8 cellular contexts compared by ENCODE assay signal in genomic region chr5:132500931-132501628, GRCh38. TPM values are rescaled to one million over a fixed set of nuclear protein-coding genes. Genes with fewer than 3 reads are reported as not detected.
A peak's percentile ranks its signal among the peaks of the same experiment; 100 is the strongest.
DNase-seq lines count a peak whose midpoint lies in the region; ATAC-seq and TF ChIP-seq lines count a peak whose summit lies in the region.

No MANE protein-coding gene starts in this region.

- H3K27ac Mint-ChIP-seq in activated naive CD8-positive, alpha-beta T cell treated with anti-CD3 and anti-CD28 coated beads, Interleukin-2, amount 10 ng/mL, durations not matched to agents 7 days and 5 days, result peak overlapping the region; percentile 63

- H3K36me3 ChIP-seq in A673 (ENCODE audit: insufficient read depth, low read length, poor library complexity, severe bottlenecking), result no peaks in the 10 kb centered on the region

- DNase-seq in A673 (ENCODE audit: low spot score) (peak; percentile 75), HT-29 (ENCODE audit: low spot score) (peak; percentile 95), SKM-1 (lab: John Stamatoyannopoulos, UW; ENCODE audit: unreplicated experiment) (peak; percentile 20), left cardiac atrium (peak; percentile 72), retina (peak; percentile 57)
- peak; percentile 72 for DNase-seq in activated naive CD8-positive, alpha-beta T cell treated with anti-CD3 and anti-CD28 coated beads, Interleukin-2, amount 10 ng/mL, durations not matched to agents 7 days and 5 days

- CTCF ChIA-PET in A673 (lab: Charles Lee), result interaction anchor here (0.6 to 2.2 kb wide), 8 partner anchors 11 to 263 kb away, joined by 3 to 11 read pairs (median 6); partner anchors contain the start of genes IRF1 and SLC22A4

- H3K4me3 Mint-ChIP-seq in activated naive CD8-positive, alpha-beta T cell treated with anti-CD3 and anti-CD28 coated beads, Interleukin-2, amount 10 ng/mL, durations not matched to agents 7 days and 5 days, result no peak overlapping the region

- H3K27ac ChIP-seq in A673 (ENCODE audit: low read depth, low read length, poor library complexity, severe bottlenecking), result no peak overlapping the region

- no peaks in the 10 kb centered on the region for H3K27me3 ChIP-seq in A673 (replicated peaks; ENCODE audit: insufficient read depth, low read depth, low read length, poor library complexity)

- no TSS peak for BruUV-seq in A673 (replicated peaks; lab: Mats Ljungman, UMichigan)

- no peaks in the 10 kb centered on the region for H3K9me3 Mint-ChIP-seq in activated naive CD8-positive, alpha-beta T cell treated with anti-CD3 and anti-CD28 coated beads, Interleukin-2, amount 10 ng/mL, durations not matched to agents 7 days and 5 days

- H3K36me3 Mint-ChIP-seq in activated naive CD8-positive, alpha-beta T cell treated with anti-CD3 and anti-CD28 coated beads, Interleukin-2, amount 10 ng/mL, durations not matched to agents 7 days and 5 days, result no peaks in the 10 kb centered on the region

- TF ChIP-seq CTCF in A673 (conservative IDR thresholded peaks at IDR 0.05; ENCODE audit: low read depth, low read length) (peak; percentile 88), GM12873 (IDR thresholded peaks at IDR 0.05; ENCODE audit: insufficient read depth, low read depth, low read length, missing control alignments) (peak; percentile 85)

- intact Hi-C loops in A673 (cut with micrococcal nuclease; ENCODE audit: unreplicated experiment) (loop anchor here (1.0 to 5.0 kb wide), 4 partner anchors 80 to 264 kb away; no protein-coding TSS in a partner anchor), left cardiac atrium (cut with DNase I) (loop anchor here (2.0 to 5.0 kb wide), 2 partner anchors 114 to 214 kb away; no protein-coding TSS in a partner anchor)

- no peak overlapping the region for H3K4me3 ChIP-seq in A673 (ENCODE audit: low read depth, low read length, poor library complexity, severe bottlenecking)

- POLR2A ChIA-PET in A673 (lab: Charles Lee; ENCODE audit: low non-redundant PET), result interaction anchor here (0.5 kb wide), 1 partner anchor 95 kb away, joined by 3 read pairs; no protein-coding TSS in a partner anchor
- POLR2A ChIA-PET in activated naive CD8-positive, alpha-beta T cell treated with anti-CD3 and anti-CD28 coated beads, Interleukin-2, amount 10 ng/mL, durations not matched to agents 7 days and 5 days (lab: Charles Lee), result interaction anchor here (0.7 to 27.2 kb wide), 7 partner anchors 24 to 119 kb away, joined by 3 to 1195 read pairs (median 9); partner anchors contain the start of gene IRF1

- ATAC-seq in activated naive CD8-positive, alpha-beta T cell treated with anti-CD3 and anti-CD28 coated beads, Interleukin-2, amount 10 ng/mL, durations not matched to agents 7 days and 5 days (ENCODE audit: low read depth), result peak; percentile 20
- ATAC-seq in left cardiac atrium (peak in 1 of 2 donors; percentile 4), HG03039 (IDR thresholded peaks at IDR 0.05; ENCODE audit: unreplicated experiment) (no peak)

- no peaks in the 10 kb centered on the region for H3K9me3 ChIP-seq in A673 (ENCODE audit: low read depth, low read length, poor library complexity, severe bottlenecking)

- peaks cover 4% of the 10 kb centered on the region for H3K4me1 ChIP-seq in A673 (ENCODE audit: insufficient read depth, low read length, poor library complexity, severe bottlenecking)

- H3K27me3 Mint-ChIP-seq in activated naive CD8-positive, alpha-beta T cell treated with anti-CD3 and anti-CD28 coated beads, Interleukin-2, amount 10 ng/mL, durations not matched to agents 7 days and 5 days, result no peaks in the 10 kb centered on the region

- peaks cover 32% of the 10 kb centered on the region for H3K4me1 Mint-ChIP-seq in activated naive CD8-positive, alpha-beta T cell treated with anti-CD3 and anti-CD28 coated beads, Interleukin-2, amount 10 ng/mL, durations not matched to agents 7 days and 5 days

RNA-seq across cellular contexts. Expression of gene IRF1, which starts 10.5 kb away (rescaled TPM):
- total RNA-seq in A673 (2021) (5.7 and 6.9 TPM in 2 replicates), left cardiac atrium (10 to 100 TPM; 11.8 to 21.4 TPM)
- 52.0 and 58.7 TPM in 2 replicates for total RNA-seq in HT-29 (2014; rRNA removed; shearing (Covaris generic))
- 100 to 1,000 TPM; 228 to 238 TPM for total RNA-seq in activated naive CD8-positive, alpha-beta T cell treated with anti-CD3 and anti-CD28 coated beads, Interleukin-2, amount 10 ng/mL, durations not matched to agents 7 days and 5 days

RNA-seq across cellular contexts. Expression of gene IL5, which starts 42.2 kb away (rescaled TPM):
- not detected in 2 replicates for total RNA-seq in A673 (2021)
- not detected in 2 replicates for total RNA-seq in HT-29 (2014; rRNA removed; shearing (Covaris generic))
- not detected for total RNA-seq in activated naive CD8-positive, alpha-beta T cell treated with anti-CD3 and anti-CD28 coated beads, Interleukin-2, amount 10 ng/mL, durations not matched to agents 7 days and 5 days
- total RNA-seq in left cardiac atrium, result not detected

RNA-seq across cellular contexts. Expression of gene RAD50, which starts 55.7 kb away (rescaled TPM):
- total RNA-seq in A673 (2021) (43.6 and 45.2 TPM in 2 replicates), left cardiac atrium (10 to 100 TPM; 26.7 to 30.2 TPM)
- 8.6 and 11.3 TPM in 2 replicates for total RNA-seq in HT-29 (2014; rRNA removed; shearing (Covaris generic))
- total RNA-seq in activated naive CD8-positive, alpha-beta T cell treated with anti-CD3 and anti-CD28 coated beads, Interleukin-2, amount 10 ng/mL, durations not matched to agents 7 days and 5 days, result 10 to 100 TPM; 30.7 to 34.1 TPM

Comparison
In these comparisons a context has a peak if more than half of its experiments do, and no peak if none do; other contexts are left out.
1. DNase-seq: peak in every context shown above with its lines; median percentile 95 in HT-29; 75 in A673; 72 in activated naive CD8-positive, alpha-beta T cell treated with anti-CD3 and anti-CD28 coated beads, Interleukin-2, amount 10 ng/mL, durations not matched to agents 7 days and 5 days; 72 in left cardiac atrium; 57 in retina; 20 in SKM-1.